ENCODE assay signal across 25 cellular contexts in genomic region chr22:19050117-19050516, GRCh38.
"Had no signal": no experiment of that assay in that cellular context is flagged by ENCODE, and none has a peak within 500 bp of the region (broad histone marks: within the 10 kb centered on the region; RNA-seq: fewer than 3 reads in every experiment).

No MANE protein-coding gene starts in this region.

- H3K4me3 Mint-ChIP-seq: activated naive CD8-positive, alpha-beta T cell treated with anti-CD3 and anti-CD28 coated beads, Interleukin-2, amount 50 U/mL, for 24 hours; IgD-negative memory B cell; T-helper 1 cell treated with Interleukin-12 subunit alpha and Interleukin-12 subunit beta and Interleukin-4 antibody, amounts not matched to agents 30 μg/mL and 1 μg/mL, for 36 hours had no signal

- H3K27me3 ChIP-seq: ascending aorta, body of pancreas, MG63 had no signal

- H3K9me3 ChIP-seq: ascending aorta, body of pancreas, MG63 had no signal

- H3K9me3 Mint-ChIP-seq: activated naive CD8-positive, alpha-beta T cell treated with anti-CD3 and anti-CD28 coated beads, Interleukin-2, amount 50 U/mL, for 24 hours; IgD-negative memory B cell; T-helper 1 cell treated with Interleukin-12 subunit alpha and Interleukin-12 subunit beta and Interleukin-4 antibody, amounts not matched to agents 30 μg/mL and 1 μg/mL, for 36 hours had no signal

- DNase-seq: activated CD4-positive, alpha-beta T cell treated with anti-CD3 and anti-CD28 coated beads for 4 hours; activated CD4-positive, CD25-positive, alpha-beta regulatory T cell; activated naive CD4-positive, alpha-beta T cell treated with anti-CD3 and anti-CD28 coated beads, Interleukin-2, amount 50 U/mL, for 16 hours; activated naive CD8-positive, alpha-beta T cell treated with anti-CD3 and anti-CD28 coated beads, Interleukin-2, amount 50 U/mL, for 24 hours; activated T-cell treated with anti-CD3 and anti-CD28 coated beads for 4 hours; amniotic stem cell; body of pancreas; central memory CD4-positive, alpha-beta T cell; MG63; MV-4-11; NCI-H1105; NCI-H1436; NCI-H187; NCI-H2081; NCI-H510A treated with DMSO at 0.1 percent for 48 hours; NCI-H69; PC-9; SHP77 treated with DMSO at 0.1 percent for 48 hours; T1000 had no signal

- H3K4me1 ChIP-seq: ascending aorta, body of pancreas had no signal

- H3K27ac Mint-ChIP-seq: activated naive CD8-positive, alpha-beta T cell treated with anti-CD3 and anti-CD28 coated beads, Interleukin-2, amount 50 U/mL, for 24 hours; IgD-negative memory B cell; T-helper 1 cell treated with Interleukin-12 subunit alpha and Interleukin-12 subunit beta and Interleukin-4 antibody, amounts not matched to agents 30 μg/mL and 1 μg/mL, for 36 hours had no signal

- FAIRE-seq: bronchial epithelial cell, TTC549 had no signal

- H2AFZ ChIP-seq: PC-9 had no signal

- ATAC-seq: activated naive CD8-positive, alpha-beta T cell treated with anti-CD3 and anti-CD28 coated beads, Interleukin-2, amount 50 U/mL, for 24 hours; body of pancreas had no signal

- H3K27me3 Mint-ChIP-seq: activated naive CD8-positive, alpha-beta T cell treated with anti-CD3 and anti-CD28 coated beads, Interleukin-2, amount 50 U/mL, for 24 hours; IgD-negative memory B cell had no signal

- H3K4me1 Mint-ChIP-seq: activated naive CD8-positive, alpha-beta T cell treated with anti-CD3 and anti-CD28 coated beads, Interleukin-2, amount 50 U/mL, for 24 hours had no signal

- H3K4me2 ChIP-seq: PC-9 had no signal

- H3K27ac ChIP-seq: ascending aorta, body of pancreas, coronary artery, PC-9 had no signal

- H3K4me3 ChIP-seq: ascending aorta, body of pancreas, coronary artery, MG63, PC-9 had no signal
